In the genomic region with DNA sequence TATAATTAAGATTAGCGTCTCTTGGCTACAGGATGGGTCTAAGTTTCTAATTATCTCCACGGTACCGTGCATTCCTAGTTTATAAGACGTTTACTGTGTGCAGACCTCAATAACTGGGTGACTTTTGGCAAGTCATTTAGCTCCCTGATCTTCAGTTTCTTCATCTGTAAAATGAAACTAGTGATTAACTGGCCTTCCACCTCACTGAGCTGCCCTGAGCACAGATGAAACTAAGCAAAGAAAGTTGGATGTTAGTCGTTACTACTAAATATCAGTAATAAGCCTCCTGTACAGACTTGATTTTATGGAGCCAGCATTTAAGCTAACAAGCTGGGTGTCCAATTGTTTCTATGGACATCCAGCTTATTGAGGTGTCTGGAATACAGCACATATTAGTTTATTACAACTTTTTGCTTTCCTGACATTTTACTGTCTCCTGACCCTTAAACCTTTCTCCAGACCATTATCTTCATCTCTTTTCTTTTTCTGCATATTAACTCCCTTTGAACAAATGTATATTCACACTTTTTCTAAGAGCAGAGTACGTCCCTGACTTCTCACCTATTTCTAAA, we compare ENCODE assay signal across 10 cellular contexts. TPM values are rescaled to one million over a fixed set of nuclear protein-coding genes. Genes with fewer than 3 reads are reported as not detected.
DNase-seq lines count a peak whose midpoint lies in the region; ATAC-seq and TF ChIP-seq lines count a peak whose summit lies in the region.
"Had no signal": no experiment of that assay in that cellular context is flagged by ENCODE, and none has a peak within 500 bp of the region (broad histone marks: within the 10 kb centered on the region; RNA-seq: fewer than 3 reads in every experiment).

No MANE protein-coding gene starts in this region.

- H3K18ac ChIP-seq in trophoblast cell (ENCODE audit: low read length), result no peak overlapping the region

- H3K4me1 ChIP-seq in trophoblast cell (ENCODE audit: control insufficient read depth in 1 of 2, insufficient read depth in 2 of 2, low read length in 2 of 2), result peaks cover 8 to 9% of the 10 kb centered on the region in 2 experiments

- H3K27ac Mint-ChIP-seq in Calu3 (ENCODE audit: unreplicated experiment), result no peak overlapping the region
- no peak overlapping the region for H3K27ac Mint-ChIP-seq in T-helper 17 cell
- H3K27ac Mint-ChIP-seq in mesothelial cell of epicardium, result no peak overlapping the region

- no peak overlapping the region for H3K4me2 ChIP-seq in trophoblast cell (ENCODE audit: low read length)

- no peak overlapping the region for H3K9ac ChIP-seq in trophoblast cell (ENCODE audit: low read length)

- H3K4ac ChIP-seq in trophoblast cell (ENCODE audit: low read depth, low read length), result no peak overlapping the region

- H2BK120ac ChIP-seq in trophoblast cell (ENCODE audit: insufficient read depth, low read length, poor library complexity), result no peak overlapping the region

- H3K23ac ChIP-seq in trophoblast cell (ENCODE audit: low read length), result no peak overlapping the region

- H3K79me1 ChIP-seq in trophoblast cell (ENCODE audit: low read length), result no peaks in the 10 kb centered on the region

- no peak for TF ChIP-seq CTCF in Calu3 (IDR thresholded peaks at IDR 0.05; ENCODE audit: unreplicated experiment)
- TF ChIP-seq CTCF in mesothelial cell of epicardium (IDR thresholded peaks at IDR 0.05; ENCODE audit: unreplicated experiment), result no peak

- H3K4me1 Mint-ChIP-seq in Calu3 (ENCODE audit: low read depth, unreplicated experiment) (no peaks in the 10 kb centered on the region), T-helper 17 cell (peaks cover 12% of the 10 kb centered on the region), mesothelial cell of epicardium (peaks cover 8% of the 10 kb centered on the region)

- no peak overlapping the region for H2AK5ac ChIP-seq in trophoblast cell (ENCODE audit: low read length)

- intact Hi-C loops in Calu3 (cut with micrococcal nuclease; ENCODE audit: unreplicated experiment), result no loop called here

- no peak overlapping the region for H3K14ac ChIP-seq in trophoblast cell (ENCODE audit: low read length)

- H4K91ac ChIP-seq in trophoblast cell (ENCODE audit: low read depth, low read length), result no peak overlapping the region

- H3K9me3 Mint-ChIP-seq in Calu3 (ENCODE audit: low read depth, unreplicated experiment) (no peaks in the 10 kb centered on the region), mesothelial cell of epicardium (no peaks in the 10 kb centered on the region)

- no peak for DNase-seq in Calu3
- no peak for DNase-seq in T-helper 17 cell
- no peak for DNase-seq in mesothelial cell of epicardium (ENCODE audit: low spot score in 2 of 2, unreplicated experiment in 2 of 2)
- no peak for DNase-seq in NCI-H446 (lab: John Stamatoyannopoulos, UW)
- no peak for DNase-seq in trophoblast cell
- no peak for DNase-seq in globus pallidus (ENCODE audit: low spot score)

- peaks cover 15% of the 10 kb centered on the region for H3K27me3 ChIP-seq in trophoblast cell (ENCODE audit: insufficient read depth, low read length)

- H3K27ac ChIP-seq in trophoblast cell (ENCODE audit: low read depth, low read length), result no peak overlapping the region

- H3K36me3 Mint-ChIP-seq in Calu3 (ENCODE audit: insufficient read depth, unreplicated experiment) (no peaks in the 10 kb centered on the region), T-helper 17 cell (ENCODE audit: low read depth) (peaks cover 3% of the 10 kb centered on the region), mesothelial cell of epicardium (no peaks in the 10 kb centered on the region)

- no peak overlapping the region for H4K8ac ChIP-seq in trophoblast cell (ENCODE audit: low read depth, low read length)

- peak overlapping the region; percentile 54 for H3K4me3 Mint-ChIP-seq in Calu3 (ENCODE audit: low read depth, unreplicated experiment)
- H3K4me3 Mint-ChIP-seq in T-helper 17 cell, result peak overlapping the region; percentile 80
- H3K4me3 Mint-ChIP-seq in mesothelial cell of epicardium, result peak overlapping the region; percentile 40

- BruUV-seq in Calu3 (replicated peaks; lab: Mats Ljungman, UMichigan), result no TSS peak

- no peaks in the 10 kb centered on the region for H3K36me3 ChIP-seq in trophoblast cell (ENCODE audit: control insufficient read depth in 1 of 2, insufficient read depth in 2 of 2, low read length in 2 of 2)

- H2BK5ac ChIP-seq in trophoblast cell (ENCODE audit: low read depth, low read length, poor library complexity), result no peak overlapping the region

- H2AFZ ChIP-seq in trophoblast cell (ENCODE audit: insufficient read depth, low read length, poor library complexity), result no peak overlapping the region

- H3K4me3 ChIP-seq in trophoblast cell (ENCODE audit: low read depth, low read length), result no peak overlapping the region

- no CpG with 5 or more reads among the region's 6 CpGs for WGBS in trophoblast cell (ENCODE audit: extremely low coverage, insufficient coverage, insufficient read length)

- H3K79me2 ChIP-seq in trophoblast cell (ENCODE audit: control insufficient read depth, insufficient read depth, low read length, poor library complexity), result no peaks in the 10 kb centered on the region

- ATAC-seq in GM19452 (IDR thresholded peaks at IDR 0.05; ENCODE audit: unreplicated experiment) (peak; percentile 33), T-helper 17 cell (no peak), HG03457 (IDR thresholded peaks at IDR 0.05; ENCODE audit: unreplicated experiment) (no peak)

- H3K9me3 ChIP-seq in T-helper 17 cell (ENCODE audit: control insufficient read depth, low read length, poor library complexity, severe bottlenecking) (no peaks in the 10 kb centered on the region), trophoblast cell (ENCODE audit: insufficient read depth, low read depth, low read length) (no peaks in the 10 kb centered on the region)

- H3K27me3 Mint-ChIP-seq in Calu3 (ENCODE audit: unreplicated experiment), result peaks cover 18% of the 10 kb centered on the region
- peaks cover 29% of the 10 kb centered on the region for H3K27me3 Mint-ChIP-seq in T-helper 17 cell
- peaks cover 39% of the 10 kb centered on the region for H3K27me3 Mint-ChIP-seq in mesothelial cell of epicardium (ENCODE audit: low read depth)

- CTCF ChIA-PET in Calu3 (lab: Charles Lee), result interaction anchor here (1.3 to 2.3 kb wide), 2 partner anchors 9 to 44 kb away, joined by 3 to 6 read pairs; no protein-coding TSS in a partner anchor

- H2BK12ac ChIP-seq in trophoblast cell (ENCODE audit: low read length), result no peak overlapping the region

- H4K12ac ChIP-seq in trophoblast cell (ENCODE audit: low read depth, low read length), result no peak overlapping the region

RNA-seq across cellular contexts. Expression of a gene that starts 1.1 kb away (rescaled TPM):
- total RNA-seq in Calu3 (2022), result 0.83 and 2.6 TPM in 2 replicates
- total RNA-seq in T-helper 17 cell, result 1 to 10 TPM; 2.1 to 3.8 TPM
- total RNA-seq in mesothelial cell of epicardium, result not detected in 3 replicates
- polyA plus RNA-seq in trophoblast cell (2013), result 0.01 TPM in 1 of 2 replicates, not detected in the other
- total RNA-seq: cardiac septum, glomerular endothelial cell had no signal

RNA-seq across cellular contexts. Expression of a gene that starts 40.7 kb away (rescaled TPM):
- not detected in 2 replicates for total RNA-seq in Calu3 (2022)
- total RNA-seq in T-helper 17 cell, result 10 to 100 TPM; 27.6 to 28.3 TPM
- total RNA-seq in mesothelial cell of epicardium, result 0.09 to 0.16 TPM (median 0.09 TPM) in 3 replicates
- polyA plus RNA-seq in trophoblast cell (2013), result not detected in 2 replicates
- total RNA-seq: glomerular endothelial cell had no signal

Comparison
In these comparisons a context has a peak if more than half of its experiments do, and no peak if none do; other contexts are left out.
1. RNA of a gene that starts 40.7 kb away (total RNA-seq): 27.6 to 28.3 TPM in T-helper 17 cell; 0.09 to 0.16 TPM in mesothelial cell of epicardium and not detected in Calu3; every median in the first group is over 10 times any median in the second.
2. Peak in every context shown above with its lines, with median percentiles within 50 percentile points of each other: H3K4me3 Mint-ChIP-seq.